ENCODE assay signal across 7 cellular contexts in genomic region chr2:218216336-218216673, GRCh38. TPM values are rescaled to one million over a fixed set of nuclear protein-coding genes. Genes with fewer than 3 reads are reported as not detected.
DNase-seq lines count a peak whose midpoint lies in the region; ATAC-seq and TF ChIP-seq lines count a peak whose summit lies in the region.
"Had no signal": no experiment of that assay in that cellular context is flagged by ENCODE, and none has a peak within 500 bp of the region (broad histone marks: within the 10 kb centered on the region; RNA-seq: fewer than 3 reads in every experiment).

No MANE protein-coding gene starts in this region.

- H3K4me1 ChIP-seq in upper lobe of right lung: peaks cover 37% of the 10 kb centered on the region

- H3K9me3 ChIP-seq in upper lobe of right lung: no peaks in the 10 kb centered on the region

- no peak for TF ChIP-seq CTCF in upper lobe of right lung (IDR thresholded peaks at IDR 0.05)

- peak overlapping the region; percentile 95 for H3K27ac ChIP-seq in upper lobe of right lung

- no peaks in the 10 kb centered on the region for H3K27me3 ChIP-seq in upper lobe of right lung

- no peaks in the 10 kb centered on the region for H3K9me3 Mint-ChIP-seq in activated T-cell treated with anti-CD3 and anti-CD28 coated beads, Interleukin-2, amount 50 U/mL, for 4 hours

- H3K36me3 Mint-ChIP-seq in activated T-cell treated with anti-CD3 and anti-CD28 coated beads, Interleukin-2, amount 50 U/mL, for 4 hours (ENCODE audit: insufficient read depth): peaks cover 18% of the 10 kb centered on the region

- H3K4me1 Mint-ChIP-seq in activated T-cell treated with anti-CD3 and anti-CD28 coated beads, Interleukin-2, amount 50 U/mL, for 4 hours (ENCODE audit: low read depth): peaks cover 28% of the 10 kb centered on the region

- ATAC-seq in activated T-cell treated with anti-CD3 and anti-CD28 coated beads, Interleukin-2, amount 50 U/mL, for 4 hours: no peak
- ATAC-seq in left cardiac atrium: peak in 1 of 2 donors; percentile 11
- ATAC-seq in upper lobe of right lung: no peak
- ATAC-seq in HG02610 (IDR thresholded peaks at IDR 0.05; ENCODE audit: unreplicated experiment): no peak

- intact Hi-C loops in left cardiac atrium (cut with DNase I) (no loop called here), upper lobe of right lung (cut with DNase I) (no loop called here)

- H3K27me3 Mint-ChIP-seq in activated T-cell treated with anti-CD3 and anti-CD28 coated beads, Interleukin-2, amount 50 U/mL, for 4 hours (ENCODE audit: low read depth): peaks cover 3% of the 10 kb centered on the region

- H3K4me3 Mint-ChIP-seq in activated T-cell treated with anti-CD3 and anti-CD28 coated beads, Interleukin-2, amount 50 U/mL, for 4 hours: peak overlapping the region; percentile 97

- peak overlapping the region; percentile 96 for H3K4me3 ChIP-seq in upper lobe of right lung

- DNase-seq in activated T-cell treated with anti-CD3 and anti-CD28 coated beads, Interleukin-2, amount 50 U/mL, for 4 hours: no peak
- no peak for DNase-seq in activated T-cell treated with anti-CD3 and anti-CD28 coated beads for 4 hours
- DNase-seq in left cardiac atrium: peak; percentile 52
- DNase-seq in upper lobe of right lung: no peak
- DNase-seq in NCI-H1436 (lab: John Stamatoyannopoulos, UW): no peak

- H3K36me3 ChIP-seq in upper lobe of right lung: peaks cover 4% of the 10 kb centered on the region

RNA-seq across cellular contexts. Expression of gene ARPC2, which starts 0.7 kb away (rescaled TPM):
- total RNA-seq in activated T-cell treated with anti-CD3 and anti-CD28 coated beads, Interleukin-2, amount 50 U/mL, for 4 hours: 100 to 1,000 TPM; 381 to 396 (median 382) TPM
- 100 to 1,000 TPM; 144 to 167 TPM for total RNA-seq in left cardiac atrium
- total RNA-seq in upper lobe of right lung: 357 TPM

RNA-seq across cellular contexts. Expression of gene GPBAR1, which starts 44.5 kb away (rescaled TPM):
- total RNA-seq in activated T-cell treated with anti-CD3 and anti-CD28 coated beads, Interleukin-2, amount 50 U/mL, for 4 hours: under 1 TPM; 0.66 to 0.69 (median 0.68) TPM
- total RNA-seq in left cardiac atrium (1 to 10 TPM; 5.7 to 6.6 TPM), upper lobe of right lung (2.6 TPM)

RNA-seq across cellular contexts. Expression of gene CXCR1, which starts 49.5 kb away (rescaled TPM):
- not detected for total RNA-seq in activated T-cell treated with anti-CD3 and anti-CD28 coated beads, Interleukin-2, amount 50 U/mL, for 4 hours
- total RNA-seq in left cardiac atrium: under 1 TPM; 0.58 to 0.97 TPM
- total RNA-seq in upper lobe of right lung: 5.3 TPM
- total RNA-seq: myocyte had no signal

RNA-seq across cellular contexts. Expression of gene AAMP, which starts 53.6 kb away (rescaled TPM):
- 100 to 1,000 TPM; 128 to 142 (median 131) TPM for total RNA-seq in activated T-cell treated with anti-CD3 and anti-CD28 coated beads, Interleukin-2, amount 50 U/mL, for 4 hours
- total RNA-seq in left cardiac atrium: 10 to 100 TPM; 49.0 to 52.5 TPM
- 55.9 TPM for total RNA-seq in upper lobe of right lung

RNA-seq across cellular contexts. Expression of gene PNKD, which starts 54.0 kb away (rescaled TPM):
- 10 to 100 TPM; 14.7 to 19.1 (median 17.8) TPM for total RNA-seq in activated T-cell treated with anti-CD3 and anti-CD28 coated beads, Interleukin-2, amount 50 U/mL, for 4 hours
- total RNA-seq in left cardiac atrium: 10 to 100 TPM; 62.4 to 68.5 TPM
- total RNA-seq in upper lobe of right lung: 65.4 TPM
